14 cellular contexts compared by ENCODE assay signal in the genomic region with DNA sequence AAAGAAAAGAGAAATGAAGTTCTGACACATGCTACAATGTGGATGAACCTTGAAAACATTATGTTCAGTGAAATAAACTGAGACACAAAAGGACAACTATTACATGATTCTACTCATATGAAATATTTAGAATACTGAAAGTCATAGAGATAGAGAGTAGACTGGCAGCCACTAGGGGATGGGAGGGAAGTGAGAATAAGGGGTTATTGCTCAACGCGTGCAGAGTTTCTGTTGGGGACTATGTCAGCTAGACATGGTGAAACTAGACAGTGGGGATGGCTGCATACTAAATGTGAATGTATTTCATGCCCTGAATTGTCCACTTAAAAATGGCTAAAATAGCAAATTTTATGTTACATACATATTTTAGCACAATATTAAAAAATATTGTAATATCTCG.
DNase-seq lines count a peak whose midpoint lies in the region; ATAC-seq and TF ChIP-seq lines count a peak whose summit lies in the region.
"Had no signal": no experiment of that assay in that cellular context is flagged by ENCODE, and none has a peak within 500 bp of the region (broad histone marks: within the 10 kb centered on the region; RNA-seq: fewer than 3 reads in every experiment).

No MANE protein-coding gene starts in this region.

- H3K27ac Mint-ChIP-seq in H9 = no peak overlapping the region
- H3K27ac Mint-ChIP-seq: nephron had no signal

- H3K79me1 ChIP-seq in H9 (ENCODE audit: insufficient read depth, low read depth, low read length, poor library complexity, severe bottlenecking) = no peaks in the 10 kb centered on the region

- no peak overlapping the region for H4K91ac ChIP-seq in H9 (ENCODE audit: insufficient read length, low read depth, low read length)

- H2BK120ac ChIP-seq in H9 (ENCODE audit: low read depth, low read length, poor library complexity, severe bottlenecking) = no peak overlapping the region

- H3K18ac ChIP-seq in H9 (ENCODE audit: insufficient read length, low read depth, low read length) = no peak overlapping the region

- peaks cover 4% of the 10 kb centered on the region for H3K9me3 ChIP-seq in H9 (ENCODE audit: control insufficient read depth, low read depth, low read length)
- H3K9me3 ChIP-seq: thyroid gland had no signal

- H2BK12ac ChIP-seq in H9 (ENCODE audit: insufficient read length, low read depth, low read length) = no peak overlapping the region

- H3K23ac ChIP-seq in H9 (ENCODE audit: insufficient read length, low read depth, low read length) = no peak overlapping the region

- no peak overlapping the region for H3K27ac ChIP-seq in H9 (ENCODE audit: insufficient read length, low read depth, low read length)
- H3K27ac ChIP-seq: thyroid gland had no signal

- no peak overlapping the region for H2BK20ac ChIP-seq in H9 (ENCODE audit: low read depth, low read length, poor library complexity, severe bottlenecking)

- DNase-seq in AML-193 (lab: John Stamatoyannopoulos, UW) (peak; percentile 30 to 36), GM19238 (ENCODE audit: insufficient read length, low spot score) (peak; percentile 37), MV-4-11 (lab: John Stamatoyannopoulos, UW) (peak; percentile 91), H9 (no peak), ureter (ENCODE audit: low spot score) (no peak), AG08396 (ENCODE audit: low spot score) (no peak), NCI-H526 treated with DMSO at 0.1 percent for 48 hours (lab: John Stamatoyannopoulos, UW) (no peak)
- DNase-seq: dermis blood vessel endothelial cell; GDM1; NCI-H524; stimulated activated CD4-positive, alpha-beta T cell treated with anti-CD3 and anti-CD28 coated beads, Interleukin-2, amount 100 ng/mL, for 48 hours; thyroid gland had no signal

- no peak for TF ChIP-seq CTCF in H9 (conservative IDR thresholded peaks at IDR 0.05)

- no peak overlapping the region for H3K4ac ChIP-seq in H9 (ENCODE audit: low read depth, low read length)

- H4K8ac ChIP-seq in H9 (replicated peaks; ENCODE audit: insufficient read length, low read depth, low read length) = no peak overlapping the region

- H3K14ac ChIP-seq in H9 (ENCODE audit: insufficient read depth, low read length) = no peak overlapping the region

- H3K27me3 ChIP-seq in H9 (ENCODE audit: insufficient read depth, low read length) = no peaks in the 10 kb centered on the region
- H3K27me3 ChIP-seq: thyroid gland had no signal

- H3K4me3 Mint-ChIP-seq in H9 = no peak overlapping the region
- H3K4me3 Mint-ChIP-seq: nephron had no signal

- peak; percentile 99 for ATAC-seq in HG02870 (IDR thresholded peaks at IDR 0.05; ENCODE audit: unreplicated experiment)

- H3K23me2 ChIP-seq in H9 (ENCODE audit: insufficient read length, low read depth, low read length, poor library complexity, severe bottlenecking) = no peaks in the 10 kb centered on the region

- no peak overlapping the region for H3T11ph ChIP-seq in H9 (ENCODE audit: low read length)

- peaks cover 1 to 5% (median 2%) of the 10 kb centered on the region in 3 experiments; a peak in 6 of 7 replicates for H3K36me3 Mint-ChIP-seq in H9 (ENCODE audit: insufficient read depth in 1 of 3, low read depth in 3 of 3)

- H3K56ac ChIP-seq in H9 (ENCODE audit: insufficient read length, low read depth, low read length) = no peak overlapping the region

- no CpG with 5 or more reads among the region's 3 CpGs for WGBS in H9 (ENCODE audit: extremely low coverage, insufficient read length, low lambda C conversion rate)

- H2AFZ ChIP-seq in H9 (ENCODE audit: low read length) = no peak overlapping the region

- no peaks in the 10 kb centered on the region for H4K20me1 ChIP-seq in H9 (ENCODE audit: control insufficient read depth, insufficient read depth, insufficient read length)

- H3K79me2 ChIP-seq in H9 (ENCODE audit: insufficient read depth, low read length) = no peaks in the 10 kb centered on the region

- no peak overlapping the region for H2AK5ac ChIP-seq in H9 (ENCODE audit: insufficient read length, low read length)

- no peak overlapping the region for H2BK15ac ChIP-seq in H9 (ENCODE audit: low read depth, low read length)

- H3K9me3 Mint-ChIP-seq in H9 = peaks cover 2 to 7% of the 10 kb centered on the region in 2 experiments; a peak in 4 of 5 replicates

- H4K5ac ChIP-seq in H9 (ENCODE audit: insufficient read length, low read depth, low read length) = no peak overlapping the region

- no peak overlapping the region for H3K9ac ChIP-seq in H9 (ENCODE audit: extremely low read depth, insufficient read length, low read length)

- no peak overlapping the region for H2BK5ac ChIP-seq in H9 (ENCODE audit: insufficient read length, low read length)

- H3K4me2 ChIP-seq in H9 (ENCODE audit: insufficient read depth, insufficient read length, low read length) = no peak overlapping the region

- peaks cover 2% of the 10 kb centered on the region for H3K27me3 Mint-ChIP-seq in H9 (ENCODE audit: low read depth)

- peaks cover 4 to 9% of the 10 kb centered on the region in 2 experiments for H3K4me1 Mint-ChIP-seq in H9

- H3K4me1 ChIP-seq in H9 (ENCODE audit: insufficient read depth, low read length) = no peaks in the 10 kb centered on the region
- H3K4me1 ChIP-seq: thyroid gland had no signal

Comparison
In these comparisons a context has a peak if more than half of its experiments do, and no peak if none do; other contexts are left out.
1. DNase-seq: peak in AML-193 (2 of 2), GM19238 (single experiment) and MV-4-11 (single experiment); none in H9 (single experiment), ureter (single experiment), AG08396 (single experiment) and NCI-H526 treated with DMSO at 0.1 percent for 48 hours (single experiment).